4 cellular contexts compared by ENCODE assay signal in genomic region chr17:49334744-49335512, GRCh38.
TF ChIP-seq lines count a peak whose summit lies in the region.

No MANE protein-coding gene starts in this region.

TF ChIP-seq in SK-N-SH treated with all-trans-retinoic acid at 6 μM for 48 hours, 23 proteins besides CTCF, POLR2A, EP300 and RAD21:
- no peak for TF ChIP-seq ZNF8 (CRISPR knock-in tag; IDR thresholded peaks at IDR 0.05)
- peak; percentile 39; the same call in 1 of the 2 replicates for TF ChIP-seq ISL1 (CRISPR knock-in tag; IDR thresholded peaks at IDR 0.05)
TF ChIP-seq in SK-N-SH treated with all-trans-retinoic acid at 6 μM for 48 hours: peak in this region for 1.

TF ChIP-seq in SK-N-SH, 30 proteins besides CTCF, POLR2A, EP300 and RAD21:
- TF ChIP-seq SMC3 (IDR thresholded peaks at IDR 0.05; ENCODE audit: low read depth, low read length), result no peak
- TF ChIP-seq NRF1 (IDR thresholded peaks at IDR 0.05; ENCODE audit: low read depth, low read length), result no peak
- no peak for TF ChIP-seq JUND (IDR thresholded peaks at IDR 0.05)
- TF ChIP-seq TCF12 (IDR thresholded peaks at IDR 0.05), result no peak
- no peak for TF ChIP-seq FOXM1 (IDR thresholded peaks at IDR 0.05; ENCODE audit: low read depth)
- TF ChIP-seq RFX5 (IDR thresholded peaks at IDR 0.05; ENCODE audit: low read length), result no peak
- no peak for TF ChIP-seq SIN3A (IDR thresholded peaks at IDR 0.05; ENCODE audit: borderline replicate concordance, low read depth, low read length)
- TF ChIP-seq TEAD4 (IDR thresholded peaks at IDR 0.05; ENCODE audit: borderline replicate concordance, insufficient read depth), result no peak
- TF ChIP-seq MEF2A (IDR thresholded peaks at IDR 0.05; ENCODE audit: borderline replicate concordance, low read depth), result no peak
- no peak for TF ChIP-seq IRF3 (IDR thresholded peaks at IDR 0.05; ENCODE audit: low read depth, low read length)
- no peak for TF ChIP-seq GABPA (IDR thresholded peaks at IDR 0.05; ENCODE audit: low read depth)
- no peak for TF ChIP-seq ELF1 (IDR thresholded peaks at IDR 0.05)
- TF ChIP-seq TAF1 (IDR thresholded peaks at IDR 0.05; ENCODE audit: borderline replicate concordance, low read depth, low read length), result no peak
- no peak for TF ChIP-seq USF1 (IDR thresholded peaks at IDR 0.05; ENCODE audit: borderline replicate concordance, low read depth)
- TF ChIP-seq USF2 (IDR thresholded peaks at IDR 0.05; ENCODE audit: borderline replicate concordance, low read depth, low read length), result no peak
- TF ChIP-seq EZH2phosphoT487 (IDR thresholded peaks at IDR 0.05; ENCODE audit: borderline replicate concordance, low read depth), result no peak
- TF ChIP-seq MXI1 (IDR thresholded peaks at IDR 0.05; ENCODE audit: low read depth, low read length), result no peak
- TF ChIP-seq CHD2 (IDR thresholded peaks at IDR 0.05; ENCODE audit: low read length, partially characterized antibody), result no peak
- no peak for TF ChIP-seq RCOR1 (IDR thresholded peaks at IDR 0.05; ENCODE audit: low read length)
- TF ChIP-seq PBX3 (IDR thresholded peaks at IDR 0.05), result no peak
TF ChIP-seq in SK-N-SH: peak in this region for 0.

TF ChIP-seq in HepG2, 621 proteins besides CTCF, POLR2A, EP300 and RAD21:
- TF ChIP-seq, protein P1, sequence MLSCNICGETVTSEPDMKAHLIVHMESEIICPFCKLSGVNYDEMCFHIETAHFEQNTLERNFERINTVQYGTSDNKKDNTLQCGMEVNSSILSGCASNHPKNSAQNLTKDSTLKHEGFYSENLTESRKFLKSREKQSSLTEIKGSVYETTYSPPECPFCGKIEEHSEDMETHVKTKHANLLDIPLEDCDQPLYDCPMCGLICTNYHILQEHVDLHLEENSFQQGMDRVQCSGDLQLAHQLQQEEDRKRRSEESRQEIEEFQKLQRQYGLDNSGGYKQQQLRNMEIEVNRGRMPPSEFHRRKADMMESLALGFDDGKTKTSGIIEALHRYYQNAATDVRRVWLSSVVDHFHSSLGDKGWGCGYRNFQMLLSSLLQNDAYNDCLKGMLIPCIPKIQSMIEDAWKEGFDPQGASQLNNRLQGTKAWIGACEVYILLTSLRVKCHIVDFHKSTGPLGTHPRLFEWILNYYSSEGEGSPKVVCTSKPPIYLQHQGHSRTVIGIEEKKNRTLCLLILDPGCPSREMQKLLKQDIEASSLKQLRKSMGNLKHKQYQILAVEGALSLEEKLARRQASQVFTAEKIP (CRISPR knock-in tag; IDR thresholded peaks at IDR 0.05; ENCODE audit: borderline replicate concordance), result no peak
- TF ChIP-seq MTA1 (CRISPR knock-in tag; IDR thresholded peaks at IDR 0.05; ENCODE audit: borderline replicate concordance), result no peak
- no peak for TF ChIP-seq ONECUT2 (CRISPR knock-in tag; IDR thresholded peaks at IDR 0.05)
- no peak for TF ChIP-seq POGK (CRISPR knock-in tag; conservative IDR thresholded peaks at IDR 0.05)
- no peak for TF ChIP-seq PAXIP1 (CRISPR knock-in tag; conservative IDR thresholded peaks at IDR 0.05)
- TF ChIP-seq HDAC1 (CRISPR knock-in tag; IDR thresholded peaks at IDR 0.05), result no peak
- TF ChIP-seq ZNF619 (CRISPR knock-in tag; IDR thresholded peaks at IDR 0.05), result no peak
- TF ChIP-seq RFXANK (CRISPR knock-in tag; IDR thresholded peaks at IDR 0.05), result no peak
- no peak for TF ChIP-seq RBFOX2 (IDR thresholded peaks at IDR 0.05; ENCODE audit: low read depth, low read length)
- TF ChIP-seq, protein P2, sequence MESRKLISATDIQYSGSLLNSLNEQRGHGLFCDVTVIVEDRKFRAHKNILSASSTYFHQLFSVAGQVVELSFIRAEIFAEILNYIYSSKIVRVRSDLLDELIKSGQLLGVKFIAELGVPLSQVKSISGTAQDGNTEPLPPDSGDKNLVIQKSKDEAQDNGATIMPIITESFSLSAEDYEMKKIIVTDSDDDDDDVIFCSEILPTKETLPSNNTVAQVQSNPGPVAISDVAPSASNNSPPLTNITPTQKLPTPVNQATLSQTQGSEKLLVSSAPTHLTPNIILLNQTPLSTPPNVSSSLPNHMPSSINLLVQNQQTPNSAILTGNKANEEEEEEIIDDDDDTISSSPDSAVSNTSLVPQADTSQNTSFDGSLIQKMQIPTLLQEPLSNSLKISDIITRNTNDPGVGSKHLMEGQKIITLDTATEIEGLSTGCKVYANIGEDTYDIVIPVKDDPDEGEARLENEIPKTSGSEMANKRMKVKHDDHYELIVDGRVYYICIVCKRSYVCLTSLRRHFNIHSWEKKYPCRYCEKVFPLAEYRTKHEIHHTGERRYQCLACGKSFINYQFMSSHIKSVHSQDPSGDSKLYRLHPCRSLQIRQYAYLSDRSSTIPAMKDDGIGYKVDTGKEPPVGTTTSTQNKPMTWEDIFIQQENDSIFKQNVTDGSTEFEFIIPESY (CRISPR knock-in tag; IDR thresholded peaks at IDR 0.05), result no peak
- no peak for TF ChIP-seq RARG (CRISPR knock-in tag; IDR thresholded peaks at IDR 0.05; ENCODE audit: low read depth)
- no peak for TF ChIP-seq NFIB (CRISPR knock-in tag; IDR thresholded peaks at IDR 0.05; ENCODE audit: borderline replicate concordance)

TF ChIP-seq in GM23338, 12 proteins besides CTCF, POLR2A, EP300 and RAD21:
- TF ChIP-seq ZNF114 (CRISPR knock-in tag; IDR thresholded peaks at IDR 0.05), result no peak
TF ChIP-seq in GM23338: peak in this region for 0.
